In genomic region chr7:151336027-151336720, GRCh38 we compare ENCODE assay signal across 1 cellular context.
TF ChIP-seq lines count a peak whose summit lies in the region.

No MANE protein-coding gene starts in this region.

TF ChIP-seq in GM12878, 131 proteins besides CTCF, POLR2A, EP300 and RAD21:
- TF ChIP-seq CREB1 (IDR thresholded peaks at IDR 0.05; ENCODE audit: low read depth) (peak; percentile 46; the same call in 1 of the 2 replicates), BCL3 (IDR thresholded peaks at IDR 0.05; ENCODE audit: borderline replicate concordance, insufficient read depth, low read depth, low read length, poor library complexity, severe bottlenecking) (no peak), MEF2A (IDR thresholded peaks at IDR 0.05; ENCODE audit: insufficient read depth, low read depth, low read length) (0 out of 2 replicates have a peak, but pooled peaks have one; percentile 17), WRNIP1 (IDR thresholded peaks at IDR 0.05; ENCODE audit: borderline replicate concordance, low read depth, low read length) (no peak), RELA (IDR thresholded peaks at IDR 0.05; ENCODE audit: borderline replicate concordance, partially characterized antibody) (no peak), TCF12 (IDR thresholded peaks at IDR 0.05; ENCODE audit: low read depth, low read length) (no peak), POU2F2 (IDR thresholded peaks at IDR 0.05; ENCODE audit: borderline replicate concordance, low read depth, low read length) (0 out of 3 replicates have a peak, but pooled peaks have one; percentile 16), RUNX3 (IDR thresholded peaks at IDR 0.05; ENCODE audit: low read length) (peak; percentile 38; the same call in 1 of the 2 replicates), MYC (IDR thresholded peaks at IDR 0.05; ENCODE audit: insufficient read depth, insufficient read length, insufficient replicate concordance, low read length, severe bottlenecking) (no peak), FOXM1 (IDR thresholded peaks at IDR 0.05; ENCODE audit: low read depth, low read length) (peak; percentile 70; the same call in 1 of the 2 replicates), NFIC (IDR thresholded peaks at IDR 0.05; ENCODE audit: low read depth, low read length) (peak; percentile 80), FOS (IDR thresholded peaks at IDR 0.05; ENCODE audit: borderline replicate concordance, extremely low read depth, insufficient read length) (no peak), JUNB (IDR thresholded peaks at IDR 0.05) (peak; percentile 40; the same call in 1 of the 2 replicates)
- TF ChIP-seq, protein P1, sequence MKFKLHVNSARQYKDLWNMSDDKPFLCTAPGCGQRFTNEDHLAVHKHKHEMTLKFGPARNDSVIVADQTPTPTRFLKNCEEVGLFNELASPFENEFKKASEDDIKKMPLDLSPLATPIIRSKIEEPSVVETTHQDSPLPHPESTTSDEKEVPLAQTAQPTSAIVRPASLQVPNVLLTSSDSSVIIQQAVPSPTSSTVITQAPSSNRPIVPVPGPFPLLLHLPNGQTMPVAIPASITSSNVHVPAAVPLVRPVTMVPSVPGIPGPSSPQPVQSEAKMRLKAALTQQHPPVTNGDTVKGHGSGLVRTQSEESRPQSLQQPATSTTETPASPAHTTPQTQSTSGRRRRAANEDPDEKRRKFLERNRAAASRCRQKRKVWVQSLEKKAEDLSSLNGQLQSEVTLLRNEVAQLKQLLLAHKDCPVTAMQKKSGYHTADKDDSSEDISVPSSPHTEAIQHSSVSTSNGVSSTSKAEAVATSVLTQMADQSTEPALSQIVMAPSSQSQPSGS (IDR thresholded peaks at IDR 0.05; ENCODE audit: low read length) = peak; percentile 60; the same call in 1 of the 2 replicates
- TF ChIP-seq, protein P2, sequence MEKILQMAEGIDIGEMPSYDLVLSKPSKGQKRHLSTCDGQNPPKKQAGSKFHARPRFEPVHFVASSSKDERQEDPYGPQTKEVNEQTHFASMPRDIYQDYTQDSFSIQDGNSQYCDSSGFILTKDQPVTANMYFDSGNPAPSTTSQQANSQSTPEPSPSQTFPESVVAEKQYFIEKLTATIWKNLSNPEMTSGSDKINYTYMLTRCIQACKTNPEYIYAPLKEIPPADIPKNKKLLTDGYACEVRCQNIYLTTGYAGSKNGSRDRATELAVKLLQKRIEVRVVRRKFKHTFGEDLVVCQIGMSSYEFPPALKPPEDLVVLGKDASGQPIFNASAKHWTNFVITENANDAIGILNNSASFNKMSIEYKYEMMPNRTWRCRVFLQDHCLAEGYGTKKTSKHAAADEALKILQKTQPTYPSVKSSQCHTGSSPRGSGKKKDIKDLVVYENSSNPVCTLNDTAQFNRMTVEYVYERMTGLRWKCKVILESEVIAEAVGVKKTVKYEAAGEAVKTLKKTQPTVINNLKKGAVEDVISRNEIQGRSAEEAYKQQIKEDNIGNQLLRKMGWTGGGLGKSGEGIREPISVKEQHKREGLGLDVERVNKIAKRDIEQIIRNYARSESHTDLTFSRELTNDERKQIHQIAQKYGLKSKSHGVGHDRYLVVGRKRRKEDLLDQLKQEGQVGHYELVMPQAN (conservative IDR thresholded peaks at IDR 0.05) = no peak
TF ChIP-seq in GM12878: peak in this region for 8.
